Comparison of ENCODE assay signal across 8 cellular contexts in genomic region chr11:27362749-27363575, GRCh38. TPM values are rescaled to one million over a fixed set of nuclear protein-coding genes. Genes with fewer than 3 reads are reported as not detected.
DNase-seq lines count a peak whose midpoint lies in the region; ATAC-seq, FAIRE-seq and TF ChIP-seq lines count a peak whose summit lies in the region.

Gene CCDC34 (minus strand): TSS chr11:27363215. CDS start chr11:27363194, 21 bp downstream.

- peak; percentile 100 for ATAC-seq in HG03439 (IDR thresholded peaks at IDR 0.05; ENCODE audit: unreplicated experiment)

- FAIRE-seq in GM19239 (lab: Jason Lieb, UNC), result peak; percentile 86

- peak; percentile 90 for DNase-seq in BE2C
- DNase-seq in GM19239 (ENCODE audit: insufficient read length, low spot score), result peak; percentile 86
- DNase-seq in NCI-H460 (ENCODE audit: extremely low read depth, low read depth), result peak; percentile 80
- DNase-seq in activated CD4-positive, alpha-beta T cell treated with anti-CD3 and anti-CD28 coated beads for 24 hours (ENCODE audit: low read depth in 2 of 2), result peak; percentile 71 to 83
- DNase-seq in cerebellum (ENCODE audit: low spot score), result peak; percentile 92
- peak; percentile 71 for DNase-seq in kidney glomerular epithelial cell (lab: John Stamatoyannopoulos, UW)
- peak; percentile 93 for DNase-seq in stimulated activated CD4-positive, alpha-beta T cell treated with anti-CD3 and anti-CD28 coated beads, Interleukin-15, amount 100 ng/mL, for 24 hours

- no peaks in the 10 kb centered on the region for H3K9me3 ChIP-seq in BE2C

- H3K4me1 ChIP-seq in BE2C, result no peaks in the 10 kb centered on the region; the same call in 1 of the 2 replicates

- H3K36me3 ChIP-seq in BE2C, result no peaks in the 10 kb centered on the region

- TF ChIP-seq CTCF in BE2C (IDR thresholded peaks at IDR 0.05; ENCODE audit: low read depth, low read length), result no peak

- peak within 1 kb of the TSS; percentile 74 for H3K4me3 ChIP-seq in BE2C (ENCODE audit: low read depth, low read length)

- no peaks in the 10 kb centered on the region for H3K27me3 ChIP-seq in BE2C

RNA-seq across cellular contexts. Expression of gene CCDC34, which starts in this region (rescaled TPM):
- 3.2 TPM for polyA plus RNA-seq in BE2C (2012; ENCODE audit: insufficient read depth, insufficient read length, low read depth)
- total RNA-seq in NCI-H460 (2014; rRNA removed; shearing (Covaris generic)), result 6.2 and 8.5 TPM in 2 replicates
- 2.4 and 5.1 TPM in 2 replicates for polyA plus RNA-seq in NCI-H460 (2014; cell fraction: nucleus; rRNA removed)
- 12.5 TPM for total RNA-seq in cerebellum

Comparison
In these comparisons a context has a peak if more than half of its experiments do, and no peak if none do; other contexts are left out.
1. Peak in every context shown above with its lines: DNase-seq, ATAC-seq and H3K4me3 ChIP-seq.